16 cellular contexts compared by ENCODE assay signal in genomic region chr7:44602576-44602910, GRCh38. TPM values are rescaled to one million over a fixed set of nuclear protein-coding genes. Genes with fewer than 3 reads are reported as not detected.
DNase-seq lines count a peak whose midpoint lies in the region; ATAC-seq and TF ChIP-seq lines count a peak whose summit lies in the region.
"Had no signal": no experiment of that assay in that cellular context is flagged by ENCODE, and none has a peak within 500 bp of the region (broad histone marks: within the 10 kb centered on the region; RNA-seq: fewer than 3 reads in every experiment).

No MANE protein-coding gene starts in this region.

- H3K27ac Mint-ChIP-seq in CD8-positive, alpha-beta memory T cell: no peak overlapping the region
- H3K27ac Mint-ChIP-seq: CD8-positive, alpha-beta T cell had no signal

- no peak overlapping the region for H2AFZ ChIP-seq in Karpas-422 (ENCODE audit: low read length)
- H2AFZ ChIP-seq in PC-9: no peak overlapping the region

- H3K36me3 ChIP-seq in DOHH2 (ENCODE audit: control insufficient read depth, low read length): peaks cover 6% of the 10 kb centered on the region
- no peaks in the 10 kb centered on the region for H3K36me3 ChIP-seq in Karpas-422 (ENCODE audit: insufficient read depth, low read length)
- H3K36me3 ChIP-seq in PC-9 (ENCODE audit: low read depth): no peaks in the 10 kb centered on the region
- H3K36me3 ChIP-seq in CD8-positive, alpha-beta memory T cell (ENCODE audit: insufficient read depth, low read length): no peaks in the 10 kb centered on the region
- H3K36me3 ChIP-seq: BLaER1 treated with 17β-estradiol and CSF1 and Interleukin-3, amounts not matched to agents 10 nM and 100 nM had no signal

- POLR2A ChIA-PET in PC-9 (lab: Charles Lee; ENCODE audit: unreplicated experiment): no interaction called here
- POLR2A ChIA-PET in CD8-positive, alpha-beta memory T cell (lab: Charles Lee): interaction anchor here (0.5 to 0.7 kb wide), 2 partner anchors 20 to 49 kb away, joined by 3 read pairs; partner anchors contain the start of gene TMED4

- H3K9me2 ChIP-seq in DOHH2 (replicated peaks; ENCODE audit: control insufficient read depth, low read length) (no peaks in the 10 kb centered on the region), Karpas-422 (replicated peaks; ENCODE audit: insufficient read depth, low read length) (no peaks in the 10 kb centered on the region), PC-9 (ENCODE audit: insufficient read depth) (no peaks in the 10 kb centered on the region)

- H3K9me3 ChIP-seq in DOHH2 (ENCODE audit: control insufficient read depth, insufficient read depth, low read length): no peaks in the 10 kb centered on the region
- H3K9me3 ChIP-seq in Karpas-422 (ENCODE audit: low read length): no peaks in the 10 kb centered on the region
- H3K9me3 ChIP-seq in PC-9 (ENCODE audit: insufficient read depth, low read depth): no peaks in the 10 kb centered on the region
- H3K9me3 ChIP-seq in CD8-positive, alpha-beta memory T cell (ENCODE audit: low read length): no peaks in the 10 kb centered on the region
- H3K9me3 ChIP-seq: BLaER1 treated with 17β-estradiol and CSF1 and Interleukin-3, amounts not matched to agents 10 nM and 100 nM; Caco-2 had no signal

- intact Hi-C loops in PC-9 (cut with micrococcal nuclease; ENCODE audit: unreplicated experiment): no loop called here

- no peak overlapping the region for H3K4me3 Mint-ChIP-seq in CD8-positive, alpha-beta memory T cell
- H3K4me3 Mint-ChIP-seq: CD8-positive, alpha-beta T cell had no signal

- H3K4me2 ChIP-seq in DOHH2 (ENCODE audit: low read length) (peak overlapping the region; percentile 53), Karpas-422 (ENCODE audit: low read depth, low read length, poor library complexity, severe bottlenecking) (peak overlapping the region; percentile 59), PC-9 (0 out of 2 replicates have a peak overlapping the region, but pooled peaks have one; percentile 29)

- H3K27ac ChIP-seq in DOHH2 (ENCODE audit: low read depth, low read length): peak overlapping the region; percentile 61
- H3K27ac ChIP-seq in Karpas-422 (ENCODE audit: low read length): no peak overlapping the region
- 0 out of 2 replicates have a peak overlapping the region, but pooled peaks have one; percentile 2 for H3K27ac ChIP-seq in PC-9
- no peak overlapping the region for H3K27ac ChIP-seq in coronary artery
- no peak overlapping the region for H3K27ac ChIP-seq in CD8-positive, alpha-beta memory T cell (ENCODE audit: low read depth, low read length)
- H3K27ac ChIP-seq: BLaER1 treated with 17β-estradiol and CSF1 and Interleukin-3, amounts not matched to agents 10 nM and 100 nM; HL-60 had no signal

- H3K9me3 Mint-ChIP-seq in CD8-positive, alpha-beta memory T cell: no peaks in the 10 kb centered on the region
- H3K9me3 Mint-ChIP-seq: CD8-positive, alpha-beta T cell had no signal

- no peak for TF ChIP-seq CTCF in DOHH2 (IDR thresholded peaks at IDR 0.05; ENCODE audit: low read depth, low read length, poor library complexity, severe bottlenecking)
- no peak for TF ChIP-seq CTCF in PC-9 (conservative IDR thresholded peaks at IDR 0.05)
- TF ChIP-seq CTCF in coronary artery (IDR thresholded peaks at IDR 0.05): no peak

- peaks cover 19 to 22% (median 20%) of the 10 kb centered on the region in 3 donors for H3K4me1 Mint-ChIP-seq in CD8-positive, alpha-beta memory T cell

- no peak overlapping the region for H3K9ac ChIP-seq in Karpas-422 (ENCODE audit: low read length)
- H3K9ac ChIP-seq: BLaER1 treated with 17β-estradiol and CSF1 and Interleukin-3, amounts not matched to agents 10 nM and 100 nM had no signal

- CTCF ChIA-PET in PC-9 (lab: Charles Lee): no interaction called here
- CTCF ChIA-PET in CD8-positive, alpha-beta memory T cell (lab: Charles Lee): no interaction called here

- no TSS peak for BruUV-seq in PC-9 (replicated peaks; lab: Mats Ljungman, UMichigan)

- ATAC-seq in GM19023 (IDR thresholded peaks at IDR 0.05; ENCODE audit: unreplicated experiment): no peak
- ATAC-seq: CD8-positive, alpha-beta T cell; HCT116 had no signal

- H3K27me3 ChIP-seq in DOHH2 (ENCODE audit: control insufficient read depth, low read length): peaks cover 5% of the 10 kb centered on the region; the same call in 1 of the 2 replicates
- no peaks in the 10 kb centered on the region for H3K27me3 ChIP-seq in Karpas-422 (ENCODE audit: low read length)
- H3K27me3 ChIP-seq in PC-9 (ENCODE audit: insufficient read depth, low read depth): no peaks in the 10 kb centered on the region
- H3K27me3 ChIP-seq in CD8-positive, alpha-beta memory T cell (ENCODE audit: insufficient read depth, low read length, poor library complexity, severe bottlenecking): no peaks in the 10 kb centered on the region
- H3K27me3 ChIP-seq: BLaER1 treated with 17β-estradiol and CSF1 and Interleukin-3, amounts not matched to agents 10 nM and 100 nM had no signal

- peaks cover 0 to 5% of the 10 kb centered on the region in 2 donors for H3K27me3 Mint-ChIP-seq in CD8-positive, alpha-beta memory T cell

- peaks cover 0 to 14% (median 3%) of the 10 kb centered on the region in 3 donors for H3K36me3 Mint-ChIP-seq in CD8-positive, alpha-beta memory T cell

- H4K20me1 ChIP-seq in DOHH2 (ENCODE audit: control insufficient read depth, insufficient read depth, low read depth, low read length): no peaks in the 10 kb centered on the region
- H4K20me1 ChIP-seq in Karpas-422 (ENCODE audit: insufficient read depth, low read depth, low read length): no peaks in the 10 kb centered on the region
- no peaks in the 10 kb centered on the region for H4K20me1 ChIP-seq in PC-9 (ENCODE audit: insufficient read depth)
- H4K20me1 ChIP-seq: BLaER1 treated with 17β-estradiol and CSF1 and Interleukin-3, amounts not matched to agents 10 nM and 100 nM had no signal

- H3F3A ChIP-seq in DOHH2 (ENCODE audit: control insufficient read depth, insufficient read depth) (peaks cover 14% of the 10 kb centered on the region), PC-9 (ENCODE audit: insufficient read depth, low read depth) (peaks cover 33% of the 10 kb centered on the region)

- peaks cover 51% of the 10 kb centered on the region for H3K4me1 ChIP-seq in DOHH2 (ENCODE audit: control insufficient read depth, low read length)
- peaks cover 37% of the 10 kb centered on the region for H3K4me1 ChIP-seq in Karpas-422 (ENCODE audit: low read length)
- peaks cover 36% of the 10 kb centered on the region for H3K4me1 ChIP-seq in PC-9 (replicated peaks; ENCODE audit: insufficient read depth)
- peaks cover 10% of the 10 kb centered on the region for H3K4me1 ChIP-seq in CD8-positive, alpha-beta memory T cell (ENCODE audit: insufficient read depth, low read length)

- DNase-seq in Karpas-422 (no peak), PC-9 (no peak), coronary artery (ENCODE audit: low spot score) (peak; percentile 26), 8988T (no peak)
- DNase-seq in CD8-positive, alpha-beta memory T cell: no peak
- DNase-seq: Caco-2; CD8-positive, alpha-beta T cell; GDM1; GOT3; H7; KBM-7 had no signal

- H3K4me3 ChIP-seq in DOHH2 (ENCODE audit: low read length) (peak overlapping the region; percentile 36), Karpas-422 (ENCODE audit: low read length) (0 out of 2 replicates have a peak overlapping the region, but pooled peaks have one; percentile 10), PC-9 (no peak overlapping the region), coronary artery (no peak overlapping the region)
- no peak overlapping the region for H3K4me3 ChIP-seq in CD8-positive, alpha-beta memory T cell (ENCODE audit: low read length)
- H3K4me3 ChIP-seq: BLaER1 treated with 17β-estradiol and CSF1 and Interleukin-3, amounts not matched to agents 10 nM and 100 nM had no signal

- peaks cover 7% of the 10 kb centered on the region for H3K79me2 ChIP-seq in DOHH2 (ENCODE audit: control insufficient read depth, low read length)
- peaks cover 7% of the 10 kb centered on the region for H3K79me2 ChIP-seq in Karpas-422 (ENCODE audit: low read length)
- H3K79me2 ChIP-seq in PC-9 (ENCODE audit: low read depth): peaks cover 7% of the 10 kb centered on the region

RNA-seq across cellular contexts. Expression of gene OGDH, which starts 3.9 kb away (rescaled TPM):
- total RNA-seq in Karpas-422 (2014; rRNA removed; shearing (Covaris generic); ENCODE audit: low replicate concordance): 24.9 and 34.9 TPM in 2 replicates
- total RNA-seq in PC-9 (2021): 93.6 and 135 TPM in 2 replicates
- total RNA-seq in CD8-positive, alpha-beta memory T cell: 10 to 100 TPM; 92.8 to 93.8 TPM
- polyA plus RNA-seq in CD8-positive, alpha-beta memory T cell: 58.3 TPM

RNA-seq across cellular contexts. Expression of gene TMED4, which starts 20.5 kb away (rescaled TPM):
- 62.0 and 66.2 TPM in 2 replicates for total RNA-seq in Karpas-422 (2014; rRNA removed; shearing (Covaris generic); ENCODE audit: low replicate concordance)
- 134 and 161 TPM in 2 replicates for total RNA-seq in PC-9 (2021)
- total RNA-seq in CD8-positive, alpha-beta memory T cell: 10 to 100 TPM; 78.8 to 80.5 TPM
- 84.3 TPM for polyA plus RNA-seq in CD8-positive, alpha-beta memory T cell

RNA-seq across cellular contexts. Expression of gene DDX56, which starts 28.8 kb away (rescaled TPM):
- total RNA-seq in Karpas-422 (2014; rRNA removed; shearing (Covaris generic); ENCODE audit: low replicate concordance): 66.8 and 73.3 TPM in 2 replicates
- total RNA-seq in PC-9 (2021): 113 and 125 TPM in 2 replicates
- 100 to 1,000 TPM; 148 to 158 TPM for total RNA-seq in CD8-positive, alpha-beta memory T cell
- polyA plus RNA-seq in CD8-positive, alpha-beta memory T cell: 36.0 TPM

Comparison
In these comparisons a context has a peak if more than half of its experiments do, and no peak if none do; other contexts are left out.
1. H3K27ac ChIP-seq: peak in DOHH2 (single experiment) and PC-9 (single experiment); none in Karpas-422 (single experiment), coronary artery (0 of 2) and CD8-positive, alpha-beta memory T cell (single experiment).
2. H3K4me3 ChIP-seq: peak in DOHH2 (single experiment) and Karpas-422 (single experiment); none in PC-9 (single experiment), coronary artery (single experiment) and CD8-positive, alpha-beta memory T cell (single experiment).
3. Peak in every context shown above with its lines, with median percentiles within 50 percentile points of each other: H3K4me2 ChIP-seq.